In the genomic region with DNA sequence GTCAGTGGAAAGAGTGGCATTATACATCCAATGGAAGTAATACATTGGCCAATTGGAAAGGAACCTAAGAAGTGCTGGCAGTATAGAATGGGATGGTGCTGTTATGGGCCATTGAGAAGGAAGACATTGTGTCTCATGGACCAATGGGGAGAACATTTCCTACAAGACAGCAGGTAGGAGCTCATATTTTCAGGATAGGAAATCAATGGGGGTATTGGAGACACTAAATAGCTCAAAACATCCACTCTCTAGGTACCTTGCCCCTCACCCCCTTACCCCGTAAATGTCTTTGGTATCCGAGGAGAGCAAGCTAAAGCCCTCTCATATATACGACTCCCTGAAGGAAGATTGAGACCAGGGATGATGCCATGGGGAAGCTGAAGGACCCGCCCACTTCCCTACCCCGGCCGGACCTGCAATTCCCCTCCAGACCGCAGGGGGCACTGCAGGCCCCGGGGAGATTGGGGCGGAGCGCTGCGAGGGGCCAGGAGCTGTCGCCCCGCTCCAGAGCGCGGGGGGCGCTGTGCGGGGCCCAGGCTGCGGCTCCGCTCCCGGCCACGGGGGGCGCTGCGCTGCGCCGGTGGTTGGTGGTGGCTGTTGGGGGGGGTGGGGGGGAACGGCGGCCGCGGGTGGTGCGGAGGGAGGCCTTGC, we compare ENCODE assay signal across 1 cellular context.
TF ChIP-seq lines count a peak whose summit lies in the region.

Gene KDM3B, plus strand, starts transcription at position 615 of the 651 bp plus-strand sequence. CDS start 111 bp downstream, outside the sequence.

TF ChIP-seq in K562, 482 proteins besides CTCF, POLR2A, EP300 and RAD21 (continued from another document and continues in another):
- TF ChIP-seq HMGXB4 (CRISPR knock-in tag; IDR thresholded peaks at IDR 0.05) = peak; percentile 24; the same call in 1 of the 2 replicates
- no peak for TF ChIP-seq DPF2 (IDR thresholded peaks at IDR 0.05)
- no peak for TF ChIP-seq ZNF253 (CRISPR knock-in tag; conservative IDR thresholded peaks at IDR 0.05)
- no peak for TF ChIP-seq ZFP1 (CRISPR knock-in tag; IDR thresholded peaks at IDR 0.05)
- no peak for TF ChIP-seq MTA2 (IDR thresholded peaks at IDR 0.05; ENCODE audit: low read depth)
- peak; percentile 84; the same call in 1 of the 2 replicates for TF ChIP-seq TGIF2 (CRISPR knock-in tag; IDR thresholded peaks at IDR 0.05)
- TF ChIP-seq, protein P1, sequence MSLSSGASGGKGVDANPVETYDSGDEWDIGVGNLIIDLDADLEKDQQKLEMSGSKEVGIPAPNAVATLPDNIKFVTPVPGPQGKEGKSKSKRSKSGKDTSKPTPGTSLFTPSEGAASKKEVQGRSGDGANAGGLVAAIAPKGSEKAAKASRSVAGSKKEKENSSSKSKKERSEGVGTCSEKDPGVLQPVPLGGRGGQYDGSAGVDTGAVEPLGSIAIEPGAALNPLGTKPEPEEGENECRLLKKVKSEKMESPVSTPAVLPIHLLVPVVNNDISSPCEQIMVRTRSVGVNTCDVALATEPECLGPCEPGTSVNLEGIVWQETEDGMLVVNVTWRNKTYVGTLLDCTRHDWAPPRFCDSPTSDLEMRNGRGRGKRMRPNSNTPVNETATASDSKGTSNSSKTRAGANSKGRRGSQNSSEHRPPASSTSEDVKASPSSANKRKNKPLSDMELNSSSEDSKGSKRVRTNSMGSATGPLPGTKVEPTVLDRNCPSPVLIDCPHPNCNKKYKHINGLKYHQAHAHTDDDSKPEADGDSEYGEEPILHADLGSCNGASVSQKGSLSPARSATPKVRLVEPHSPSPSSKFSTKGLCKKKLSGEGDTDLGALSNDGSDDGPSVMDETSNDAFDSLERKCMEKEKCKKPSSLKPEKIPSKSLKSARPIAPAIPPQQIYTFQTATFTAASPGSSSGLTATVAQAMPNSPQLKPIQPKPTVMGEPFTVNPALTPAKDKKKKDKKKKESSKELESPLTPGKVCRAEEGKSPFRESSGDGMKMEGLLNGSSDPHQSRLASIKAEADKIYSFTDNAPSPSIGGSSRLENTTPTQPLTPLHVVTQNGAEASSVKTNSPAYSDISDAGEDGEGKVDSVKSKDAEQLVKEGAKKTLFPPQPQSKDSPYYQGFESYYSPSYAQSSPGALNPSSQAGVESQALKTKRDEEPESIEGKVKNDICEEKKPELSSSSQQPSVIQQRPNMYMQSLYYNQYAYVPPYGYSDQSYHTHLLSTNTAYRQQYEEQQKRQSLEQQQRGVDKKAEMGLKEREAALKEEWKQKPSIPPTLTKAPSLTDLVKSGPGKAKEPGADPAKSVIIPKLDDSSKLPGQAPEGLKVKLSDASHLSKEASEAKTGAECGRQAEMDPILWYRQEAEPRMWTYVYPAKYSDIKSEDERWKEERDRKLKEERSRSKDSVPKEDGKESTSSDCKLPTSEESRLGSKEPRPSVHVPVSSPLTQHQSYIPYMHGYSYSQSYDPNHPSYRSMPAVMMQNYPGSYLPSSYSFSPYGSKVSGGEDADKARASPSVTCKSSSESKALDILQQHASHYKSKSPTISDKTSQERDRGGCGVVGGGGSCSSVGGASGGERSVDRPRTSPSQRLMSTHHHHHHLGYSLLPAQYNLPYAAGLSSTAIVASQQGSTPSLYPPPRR (CRISPR knock-in tag; IDR thresholded peaks at IDR 0.05; ENCODE audit: borderline replicate concordance) = no peak; the same call in 1 of the 2 replicates
- no peak for TF ChIP-seq ZNF224 (CRISPR knock-in tag; IDR thresholded peaks at IDR 0.05)
- no peak for TF ChIP-seq HDGF (IDR thresholded peaks at IDR 0.05)
- no peak for TF ChIP-seq PHB (CRISPR knock-in tag; IDR thresholded peaks at IDR 0.05)
- TF ChIP-seq ZNF3 (CRISPR knock-in tag; IDR thresholded peaks at IDR 0.05) = no peak
- TF ChIP-seq TAF15 (IDR thresholded peaks at IDR 0.05; ENCODE audit: low read depth, low read length) = no peak
- TF ChIP-seq RBM25 (IDR thresholded peaks at IDR 0.05; ENCODE audit: low read depth, low read length, severe bottlenecking) = peak; percentile 59
- TF ChIP-seq HIVEP1 (CRISPR knock-in tag; IDR thresholded peaks at IDR 0.05) = no peak
- TF ChIP-seq ZBTB34 (CRISPR knock-in tag; IDR thresholded peaks at IDR 0.05) = no peak
- TF ChIP-seq MAFK (IDR thresholded peaks at IDR 0.05; ENCODE audit: low read length) = peak; percentile 22; the same call in 1 of the 2 replicates
- TF ChIP-seq, protein P2, sequence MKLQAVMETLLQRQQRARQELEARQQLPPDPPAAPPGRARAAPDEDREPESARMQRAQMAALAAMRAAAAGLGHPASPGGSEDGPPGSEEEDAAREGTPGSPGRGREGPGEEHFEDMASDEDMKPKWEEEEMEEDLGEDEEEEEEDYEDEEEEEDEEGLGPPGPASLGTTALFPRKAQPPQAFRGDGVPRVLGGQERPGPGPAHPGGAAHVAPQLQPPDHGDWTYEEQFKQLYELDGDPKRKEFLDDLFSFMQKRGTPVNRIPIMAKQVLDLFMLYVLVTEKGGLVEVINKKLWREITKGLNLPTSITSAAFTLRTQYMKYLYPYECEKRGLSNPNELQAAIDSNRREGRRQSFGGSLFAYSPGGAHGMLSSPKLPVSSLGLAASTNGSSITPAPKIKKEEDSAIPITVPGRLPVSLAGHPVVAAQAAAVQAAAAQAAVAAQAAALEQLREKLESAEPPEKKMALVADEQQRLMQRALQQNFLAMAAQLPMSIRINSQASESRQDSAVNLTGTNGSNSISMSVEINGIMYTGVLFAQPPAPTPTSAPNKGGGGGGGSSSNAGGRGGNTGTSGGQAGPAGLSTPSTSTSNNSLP (IDR thresholded peaks at IDR 0.05; ENCODE audit: borderline replicate concordance, low read depth, low read length) = 0 out of 2 replicates have a peak, but pooled peaks have one; percentile 24
- no peak for TF ChIP-seq ZNF239 (CRISPR knock-in tag; IDR thresholded peaks at IDR 0.05)
- peak; percentile 72 for TF ChIP-seq FOXJ2 (tag; IDR thresholded peaks at IDR 0.05)
- TF ChIP-seq, protein P3, sequence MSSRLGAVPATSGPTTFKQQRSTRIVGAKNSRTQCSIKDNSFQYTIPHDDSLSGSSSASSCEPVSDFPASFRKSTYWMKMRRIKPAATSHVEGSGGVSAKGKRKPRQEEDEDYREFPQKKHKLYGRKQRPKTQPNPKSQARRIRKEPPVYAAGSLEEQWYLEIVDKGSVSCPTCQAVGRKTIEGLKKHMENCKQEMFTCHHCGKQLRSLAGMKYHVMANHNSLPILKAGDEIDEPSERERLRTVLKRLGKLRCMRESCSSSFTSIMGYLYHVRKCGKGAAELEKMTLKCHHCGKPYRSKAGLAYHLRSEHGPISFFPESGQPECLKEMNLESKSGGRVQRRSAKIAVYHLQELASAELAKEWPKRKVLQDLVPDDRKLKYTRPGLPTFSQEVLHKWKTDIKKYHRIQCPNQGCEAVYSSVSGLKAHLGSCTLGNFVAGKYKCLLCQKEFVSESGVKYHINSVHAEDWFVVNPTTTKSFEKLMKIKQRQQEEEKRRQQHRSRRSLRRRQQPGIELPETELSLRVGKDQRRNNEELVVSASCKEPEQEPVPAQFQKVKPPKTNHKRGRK (tag; IDR thresholded peaks at IDR 0.05) = no peak
- no peak for TF ChIP-seq ZNF318 (IDR thresholded peaks at IDR 0.05; ENCODE audit: borderline replicate concordance in 1 of 2, low read depth in 1 of 2)
- TF ChIP-seq ILK (tag; IDR thresholded peaks at IDR 0.05; ENCODE audit: borderline replicate concordance, low read depth) = no peak
- no peak for TF ChIP-seq POLR3A (IDR thresholded peaks at IDR 0.05; ENCODE audit: borderline replicate concordance, extremely low read depth, insufficient read depth, insufficient read length)
- no peak for TF ChIP-seq FUS (optimal IDR thresholded peaks at IDR 0.05; ENCODE audit: low read depth, low read length)
- no peak for TF ChIP-seq ZNF655 (CRISPR knock-in tag; IDR thresholded peaks at IDR 0.05)
- TF ChIP-seq PRPF4 (IDR thresholded peaks at IDR 0.05; ENCODE audit: insufficient read depth, low read depth, low read length, poor library complexity, severe bottlenecking) = peak; percentile 91
- no peak for TF ChIP-seq MBD2 (IDR thresholded peaks at IDR 0.05; ENCODE audit: borderline replicate concordance, low read depth)
- peak in 1 of 2 experiments; percentile 67; a peak in 1 of 4 replicates for TF ChIP-seq KDM4B (IDR thresholded peaks at IDR 0.05; ENCODE audit: borderline replicate concordance in 2 of 2, low read depth in 1 of 2)
- TF ChIP-seq, protein P4, sequence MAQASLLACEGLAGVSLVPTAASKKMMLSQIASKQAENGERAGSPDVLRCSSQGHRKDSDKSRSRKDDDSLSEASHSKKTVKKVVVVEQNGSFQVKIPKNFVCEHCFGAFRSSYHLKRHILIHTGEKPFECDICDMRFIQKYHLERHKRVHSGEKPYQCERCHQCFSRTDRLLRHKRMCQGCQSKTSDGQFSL (CRISPR knock-in tag; IDR thresholded peaks at IDR 0.05) = peak; percentile 97; the same call in 1 of the 2 replicates
- TF ChIP-seq, protein P4 (tag; IDR thresholded peaks at IDR 0.05) = peak in 1 of 2 experiments; percentile 99; a peak in 2 of 4 replicates
